ENCODE assay signal across 9 cellular contexts in the genomic region with DNA sequence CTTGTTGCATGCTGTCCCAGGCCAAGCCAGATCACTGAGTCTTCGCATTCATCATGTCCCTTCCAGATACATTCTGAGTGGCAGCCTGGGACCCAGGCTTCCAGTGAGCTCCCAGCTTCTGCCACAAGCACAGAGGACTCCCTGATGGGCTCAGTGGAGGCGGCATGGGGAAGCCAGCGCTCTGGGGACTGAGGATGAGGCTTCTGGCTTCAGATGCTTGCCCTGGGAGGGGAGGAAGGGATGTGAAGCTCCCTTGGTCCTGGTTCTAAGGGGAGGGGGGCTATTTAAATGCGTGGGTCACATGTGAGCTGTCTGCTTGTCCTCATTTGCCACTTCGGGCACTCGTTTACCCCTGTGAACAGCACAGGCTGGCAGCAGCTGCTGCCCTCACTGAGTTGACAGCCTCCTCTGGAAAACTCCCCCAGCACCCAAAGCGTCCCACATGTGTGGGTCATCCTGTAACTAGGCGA.
DNase-seq lines count a peak whose midpoint lies in the region; ATAC-seq, FAIRE-seq and TF ChIP-seq lines count a peak whose summit lies in the region.
"Had no signal": no experiment of that assay in that cellular context is flagged by ENCODE, and none has a peak within 500 bp of the region (broad histone marks: within the 10 kb centered on the region; RNA-seq: fewer than 3 reads in every experiment).

No MANE protein-coding gene starts in this region.

- H4K20me1 ChIP-seq in H1 (replicated peaks in 1 of 2; ENCODE audit: control insufficient read depth in 1 of 2, insufficient read depth in 2 of 2, low read length in 2 of 2), result no peaks in the 10 kb centered on the region

- DNase-seq in GM06990 (ENCODE audit: extremely low read depth, insufficient read length) (peak; percentile 70), H1 (ENCODE audit: low read depth in 1 of 2, low spot score in 2 of 2) (no peak), GM12892 (ENCODE audit: insufficient read length) (no peak), NCI-H187 treated with DMSO at 0.1 percent for 48 hours (lab: John Stamatoyannopoulos, UW) (no peak), NCI-H2107 (lab: John Stamatoyannopoulos, UW) (no peak), anterior cingulate cortex (lab: John Stamatoyannopoulos, UW) (no peak)

- TF ChIP-seq EP300 in H1 (IDR thresholded peaks at IDR 0.05; ENCODE audit: borderline replicate concordance in 1 of 2, low read depth in 2 of 2, low read length in 2 of 2), result no peak

- no peak overlapping the region for H2AK5ac ChIP-seq in H1 (ENCODE audit: low read depth, low read length)

- no peak overlapping the region for H3K56ac ChIP-seq in H1 (replicated peaks; ENCODE audit: insufficient read length, low read depth, low read length)

- H4K8ac ChIP-seq in H1 (ENCODE audit: extremely low read depth, insufficient read depth, low read length), result peak overlapping the region; percentile 63; the same call in 1 of the 2 replicates

- H3K23me2 ChIP-seq in H1 (ENCODE audit: low read depth, low read length), result no peaks in the 10 kb centered on the region

- no peak overlapping the region for H2BK12ac ChIP-seq in H1 (ENCODE audit: low read depth, low read length)

- TF ChIP-seq CTCF in GM06990 (IDR thresholded peaks at IDR 0.05; ENCODE audit: insufficient read depth, low read length, poor library complexity, severe bottlenecking), result no peak
- TF ChIP-seq CTCF in H1 (IDR thresholded peaks at IDR 0.05; ENCODE audit: control extremely low read depth in 1 of 3, insufficient read depth in 1 of 3, low read depth in 1 of 3, low read length in 3 of 3), result no peak

- no peak overlapping the region for H3K23ac ChIP-seq in H1 (ENCODE audit: insufficient read length)

- no peak for FAIRE-seq in H1 (lab: Jason Lieb, UNC)
- no peak for FAIRE-seq in GM12892 (lab: Jason Lieb, UNC)

- WGBS in H1 (ENCODE audit: extremely low coverage in 1 of 2, insufficient coverage in 1 of 2, insufficient read length in 1 of 2, insufficient replicate concordance in 2 of 2, low coverage in 1 of 2, low lambda C conversion rate in 2 of 2, missing lambda C conversion rate in 1 of 2), 2 experiments, result 83% methylated on average over 8 of the region's 8 CpGs; no CpG with 5 or more reads in 1 of the 2 experiments

- H2BK120ac ChIP-seq in H1 (replicated peaks; ENCODE audit: low read depth, low read length), result no peak overlapping the region

- POLR2A ChIA-PET in H1 (lab: Charles Lee; ENCODE audit: partially characterized antibody), result no interaction called here

- no peak overlapping the region for H2BK5ac ChIP-seq in H1 (ENCODE audit: low read depth, low read length)

- no peak overlapping the region for H4K5ac ChIP-seq in H1 (ENCODE audit: insufficient read length, low read depth, low read length)

- no peak overlapping the region for H3K4me2 ChIP-seq in H1 (ENCODE audit: insufficient read depth in 1 of 2, low read depth in 2 of 2, low read length in 2 of 2)

- H3K79me1 ChIP-seq in H1 (ENCODE audit: low read depth, low read length), result no peaks in the 10 kb centered on the region

- no peak overlapping the region for H3K14ac ChIP-seq in H1 (ENCODE audit: insufficient read length)

- no peak overlapping the region for H4K91ac ChIP-seq in H1 (replicated peaks; ENCODE audit: insufficient read length, low read length)

- no peaks in the 10 kb centered on the region for H3K36me3 ChIP-seq in GM06990 (ENCODE audit: control insufficient read depth, insufficient read depth, low read length)
- H3K36me3 ChIP-seq in H1 (ENCODE audit: control insufficient read depth in 2 of 4, insufficient read depth in 4 of 4, low read length in 3 of 4), result no peaks in the 10 kb centered on the region
- H3K36me3 ChIP-seq: ascending aorta had no signal

- peak; percentile 31 for ATAC-seq in GM21423 (IDR thresholded peaks at IDR 0.05; ENCODE audit: unreplicated experiment)
- ATAC-seq in HG03571 (IDR thresholded peaks at IDR 0.05; ENCODE audit: unreplicated experiment), result peak; percentile 28

- CTCF ChIA-PET in H1 (lab: Charles Lee; ENCODE audit: partially characterized antibody), result interaction anchor here (0.9 to 1.3 kb wide), 2 partner anchors 16 to 111 kb away, joined by 4 read pairs; no protein-coding TSS in a partner anchor

- TF ChIP-seq RAD21 in H1 (IDR thresholded peaks at IDR 0.05 in 1 of 2, conservative IDR thresholded peaks at IDR 0.05 in 1 of 2; ENCODE audit: low read depth in 2 of 2, low read length in 2 of 2), result no peak

- H2BK15ac ChIP-seq in H1 (ENCODE audit: low read length), result no peak overlapping the region

- no peak overlapping the region for H3K18ac ChIP-seq in H1 (ENCODE audit: extremely low read depth, low read length)

- no peaks in the 10 kb centered on the region for H3K9me3 ChIP-seq in H1 (ENCODE audit: insufficient read depth in 2 of 2, low read depth in 1 of 2, low read length in 1 of 2)
- H3K9me3 ChIP-seq: ascending aorta had no signal

- H3K27ac ChIP-seq in H1 (ENCODE audit: low read depth, low read length), result no peak overlapping the region
- H3K27ac ChIP-seq: ascending aorta had no signal

- H3K27me3 ChIP-seq in GM06990 (replicated peaks; ENCODE audit: control insufficient read depth, insufficient read depth, low read length), result no peaks in the 10 kb centered on the region
- no peaks in the 10 kb centered on the region for H3K27me3 ChIP-seq in H1 (replicated peaks in 1 of 4; ENCODE audit: control insufficient read depth in 3 of 4, extremely low read depth in 1 of 4, insufficient read depth in 3 of 4, low read length in 3 of 4)
- H3K27me3 ChIP-seq: ascending aorta had no signal

- H2BK20ac ChIP-seq in H1 (ENCODE audit: low read length), result no peak overlapping the region

- H3K79me2 ChIP-seq in H1 (ENCODE audit: control insufficient read depth in 1 of 2, insufficient read depth in 2 of 2, low read length in 2 of 2), result no peaks in the 10 kb centered on the region

- H2AFZ ChIP-seq in H1 (ENCODE audit: low read length), result no peak overlapping the region

- H3K4me3 ChIP-seq in GM06990 (replicated peaks; ENCODE audit: low read depth, low read length), result no peak overlapping the region; the same call in 1 of the 2 replicates
- H3K4me3 ChIP-seq in H1 (ENCODE audit: extremely low read depth in 1 of 4, insufficient read depth in 2 of 4, low read depth in 3 of 4, low read length in 4 of 4), result no peak overlapping the region
- H3K4me3 ChIP-seq: ascending aorta had no signal

- H3K4me1 ChIP-seq in H1 (replicated peaks in 1 of 4; ENCODE audit: control insufficient read depth in 3 of 4, insufficient read depth in 4 of 4, low read length in 3 of 4), result peaks cover 0 to 7% (median 3%) of the 10 kb centered on the region in 4 experiments; a peak in 4 of 7 replicates
- H3K4me1 ChIP-seq: ascending aorta had no signal

- TF ChIP-seq POLR2A in H1 (IDR thresholded peaks at IDR 0.05; ENCODE audit: control extremely low read depth in 1 of 2, low read depth in 2 of 2, low read length in 2 of 2) (no peak), GM12892 (IDR thresholded peaks at IDR 0.05; ENCODE audit: low read depth, low read length) (no peak)

- no peak overlapping the region for H3K4ac ChIP-seq in H1 (replicated peaks; ENCODE audit: insufficient read length, low read depth, low read length)

- no peak overlapping the region for H3K9ac ChIP-seq in H1 (replicated peaks in 1 of 4; ENCODE audit: extremely low read depth in 1 of 4, low read depth in 3 of 4, low read length in 3 of 4)

TF ChIP-seq in H1, 55 proteins besides CTCF, POLR2A, EP300 and RAD21:
- TF ChIP-seq CBX8 (IDR thresholded peaks at IDR 0.05; ENCODE audit: borderline replicate concordance, low read depth, low read length) (no peak), RNF2 (IDR thresholded peaks at IDR 0.05; ENCODE audit: borderline replicate concordance, low read depth, low read length, missing control alignments, poor library complexity, severe bottlenecking) (no peak), USF2 (IDR thresholded peaks at IDR 0.05; ENCODE audit: low read length) (no peak), TCF12 (IDR thresholded peaks at IDR 0.05; ENCODE audit: low read depth, low read length) (no peak), KDM1A (IDR thresholded peaks at IDR 0.05; ENCODE audit: borderline replicate concordance, low read length) (no peak), SP4 (IDR thresholded peaks at IDR 0.05; ENCODE audit: low read length) (no peak), KDM5A (IDR thresholded peaks at IDR 0.05; ENCODE audit: low read length) (no peak)
- TF ChIP-seq, protein P1, sequence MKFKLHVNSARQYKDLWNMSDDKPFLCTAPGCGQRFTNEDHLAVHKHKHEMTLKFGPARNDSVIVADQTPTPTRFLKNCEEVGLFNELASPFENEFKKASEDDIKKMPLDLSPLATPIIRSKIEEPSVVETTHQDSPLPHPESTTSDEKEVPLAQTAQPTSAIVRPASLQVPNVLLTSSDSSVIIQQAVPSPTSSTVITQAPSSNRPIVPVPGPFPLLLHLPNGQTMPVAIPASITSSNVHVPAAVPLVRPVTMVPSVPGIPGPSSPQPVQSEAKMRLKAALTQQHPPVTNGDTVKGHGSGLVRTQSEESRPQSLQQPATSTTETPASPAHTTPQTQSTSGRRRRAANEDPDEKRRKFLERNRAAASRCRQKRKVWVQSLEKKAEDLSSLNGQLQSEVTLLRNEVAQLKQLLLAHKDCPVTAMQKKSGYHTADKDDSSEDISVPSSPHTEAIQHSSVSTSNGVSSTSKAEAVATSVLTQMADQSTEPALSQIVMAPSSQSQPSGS (IDR thresholded peaks at IDR 0.05; ENCODE audit: low read length), result no peak
